9 cellular contexts compared by ENCODE assay signal in genomic region chr2:130451278-130451677, GRCh38. TPM values are rescaled to one million over a fixed set of nuclear protein-coding genes. Genes with fewer than 3 reads are reported as not detected.
"Had no signal": no experiment of that assay in that cellular context is flagged by ENCODE, and none has a peak within 500 bp of the region (broad histone marks: within the 10 kb centered on the region; RNA-seq: fewer than 3 reads in every experiment).

No MANE protein-coding gene starts in this region.

RNA-seq across cellular contexts. Expression of gene POTEI, which starts 57.9 kb away (rescaled TPM):
- total RNA-seq: epithelial cell of proximal tubule, esophagus squamous epithelium, gastrocnemius medialis, heart right ventricle, kidney, left cardiac atrium, left lung, liver had no signal
- polyA plus RNA-seq: esophagus, heart right ventricle, liver had no signal
